Comparison of ENCODE assay signal across 23 cellular contexts in genomic region chr13:44459674-44460073, GRCh38.
DNase-seq lines count a peak whose midpoint lies in the region; ATAC-seq, FAIRE-seq and TF ChIP-seq lines count a peak whose summit lies in the region.
"Had no signal": no experiment of that assay in that cellular context is flagged by ENCODE, and none has a peak within 500 bp of the region (broad histone marks: within the 10 kb centered on the region; RNA-seq: fewer than 3 reads in every experiment).

No MANE protein-coding gene starts in this region.

- H3K27me3 ChIP-seq in right cardiac atrium (ENCODE audit: control insufficient read depth, insufficient read depth) (no peaks in the 10 kb centered on the region), right atrium auricular region (no peaks in the 10 kb centered on the region), trophoblast cell (ENCODE audit: insufficient read depth, low read length) (no peaks in the 10 kb centered on the region)

- H4K12ac ChIP-seq in trophoblast cell (ENCODE audit: low read depth, low read length) = no peak overlapping the region

- H2BK12ac ChIP-seq in trophoblast cell (ENCODE audit: low read length) = no peak overlapping the region

- WGBS in right cardiac atrium = 94% methylated on average over 9 of the region's 9 CpGs
- WGBS in trophoblast cell (ENCODE audit: extremely low coverage, insufficient coverage, insufficient read length) = no CpG with 5 or more reads among the region's 9 CpGs

- H3K4me1 ChIP-seq in right cardiac atrium (ENCODE audit: control insufficient read depth, insufficient read depth, low read length) (peaks cover under 1% of the 10 kb centered on the region), right atrium auricular region (peaks cover 0 to 7% of the 10 kb centered on the region in 2 donors), kidney (ENCODE audit: control insufficient read depth in 1 of 2, insufficient read depth in 1 of 2, low read depth in 1 of 2, low read length in 2 of 2) (peaks cover 0 to 2% of the 10 kb centered on the region in 2 donors), trophoblast cell (ENCODE audit: control insufficient read depth in 1 of 2, insufficient read depth in 2 of 2, low read length in 2 of 2) (no peaks in the 10 kb centered on the region)
- H3K4me1 ChIP-seq: A549 had no signal

- no peak overlapping the region for H3K9ac ChIP-seq in kidney (ENCODE audit: low read length in 2 of 2)
- peak overlapping the region; percentile 67 for H3K9ac ChIP-seq in trophoblast cell (ENCODE audit: low read length)
- H3K9ac ChIP-seq: GM23248 had no signal

- no peak overlapping the region for H2BK5ac ChIP-seq in trophoblast cell (ENCODE audit: low read depth, low read length, poor library complexity)

- H3K4ac ChIP-seq in trophoblast cell (ENCODE audit: low read depth, low read length) = no peak overlapping the region

- H3K18ac ChIP-seq in trophoblast cell (ENCODE audit: low read length) = no peak overlapping the region

- ATAC-seq in right cardiac atrium (peak; percentile 45 to 51), GM19463 (IDR thresholded peaks at IDR 0.05; ENCODE audit: unreplicated experiment) (no peak)
- ATAC-seq in activated naive CD8-positive, alpha-beta T cell treated with anti-CD3 and anti-CD28 coated beads, Interleukin-2, amount 50 U/mL, for 24 hours = no peak
- ATAC-seq: A549 had no signal

- peaks cover 5% of the 10 kb centered on the region for H3K9me3 Mint-ChIP-seq in activated naive CD8-positive, alpha-beta T cell treated with anti-CD3 and anti-CD28 coated beads, Interleukin-2, amount 50 U/mL, for 24 hours
- H3K9me3 Mint-ChIP-seq: CD4-positive, alpha-beta memory T cell had no signal

- H3K4me2 ChIP-seq in trophoblast cell (ENCODE audit: low read length) = no peak overlapping the region
- H3K4me2 ChIP-seq: A549 had no signal

- H2AK5ac ChIP-seq in trophoblast cell (ENCODE audit: low read length) = no peak overlapping the region

- H2BK120ac ChIP-seq in trophoblast cell (ENCODE audit: insufficient read depth, low read length, poor library complexity) = no peak overlapping the region

- TF ChIP-seq CTCF in right atrium auricular region (IDR thresholded peaks at IDR 0.05) = no peak
- TF ChIP-seq CTCF in kidney (IDR thresholded peaks at IDR 0.05; ENCODE audit: borderline replicate concordance, extremely low read depth, insufficient read depth) = no peak

- H3K23ac ChIP-seq in trophoblast cell (ENCODE audit: low read length) = no peak overlapping the region

- H3K14ac ChIP-seq in trophoblast cell (ENCODE audit: low read length) = no peak overlapping the region

- no peak overlapping the region for H4K91ac ChIP-seq in trophoblast cell (ENCODE audit: low read depth, low read length)

- H3K27me3 Mint-ChIP-seq in activated naive CD8-positive, alpha-beta T cell treated with anti-CD3 and anti-CD28 coated beads, Interleukin-2, amount 50 U/mL, for 24 hours = no peaks in the 10 kb centered on the region
- H3K27me3 Mint-ChIP-seq: CD4-positive, alpha-beta memory T cell had no signal

- H3K79me1 ChIP-seq in trophoblast cell (ENCODE audit: low read length) = no peaks in the 10 kb centered on the region

- DNase-seq in right cardiac atrium (peak in 1 of 3 donors; percentile 63), right atrium auricular region (ENCODE audit: low spot score) (no peak), kidney (peak; percentile 46), trophoblast cell (no peak), OCI-M1 (lab: John Stamatoyannopoulos, UW) (no peak)
- no peak for DNase-seq in activated naive CD8-positive, alpha-beta T cell treated with anti-CD3 and anti-CD28 coated beads, Interleukin-2, amount 50 U/mL, for 24 hours
- DNase-seq: 8988T; ACHN; C1 segment of cervical spinal cord; Calu3; CD4-positive, alpha-beta memory T cell; COR-L47; DMS53; DMS79 treated with DMSO at 0.1 percent for 48 hours; GF-D8; GM23248; H7; HCEC 1CT had no signal

- no peak overlapping the region for H3K4me3 Mint-ChIP-seq in activated naive CD8-positive, alpha-beta T cell treated with anti-CD3 and anti-CD28 coated beads, Interleukin-2, amount 50 U/mL, for 24 hours
- H3K4me3 Mint-ChIP-seq: CD4-positive, alpha-beta memory T cell had no signal

- no peak overlapping the region for H3K27ac ChIP-seq in right cardiac atrium (ENCODE audit: low read length)
- no peak overlapping the region for H3K27ac ChIP-seq in right atrium auricular region
- H3K27ac ChIP-seq in kidney (ENCODE audit: low read depth in 2 of 2, low read length in 2 of 2) = no peak overlapping the region
- no peak overlapping the region for H3K27ac ChIP-seq in trophoblast cell (ENCODE audit: low read depth, low read length)
- H3K27ac ChIP-seq: A549, GM23248 had no signal

- H3K79me2 ChIP-seq in trophoblast cell (ENCODE audit: control insufficient read depth, insufficient read depth, low read length, poor library complexity) = no peaks in the 10 kb centered on the region

- H3K4me1 Mint-ChIP-seq in activated naive CD8-positive, alpha-beta T cell treated with anti-CD3 and anti-CD28 coated beads, Interleukin-2, amount 50 U/mL, for 24 hours = peaks cover 7% of the 10 kb centered on the region

- no peak for FAIRE-seq in kidney (lab: Jason Lieb, UNC)
- FAIRE-seq: A549, GM12891, GM18507, H1 had no signal

- no peak overlapping the region for H2AFZ ChIP-seq in trophoblast cell (ENCODE audit: insufficient read depth, low read length, poor library complexity)
- H2AFZ ChIP-seq: GM23248 had no signal

- intact Hi-C loops in right cardiac atrium (cut with DNase I) = no loop called here
- intact Hi-C loops in kidney (cut with DNase I) = loop anchor here (10.0 kb wide), 1 partner anchor 555 kb away; no protein-coding TSS in a partner anchor

- H3K36me3 Mint-ChIP-seq in activated naive CD8-positive, alpha-beta T cell treated with anti-CD3 and anti-CD28 coated beads, Interleukin-2, amount 50 U/mL, for 24 hours (ENCODE audit: low read depth) = peaks cover 5% of the 10 kb centered on the region

- no peak overlapping the region for H4K8ac ChIP-seq in trophoblast cell (ENCODE audit: low read depth, low read length)

- H3K9me3 ChIP-seq in right cardiac atrium (ENCODE audit: control insufficient read depth, low read length) (no peaks in the 10 kb centered on the region), right atrium auricular region (no peaks in the 10 kb centered on the region), kidney (ENCODE audit: control insufficient read depth in 1 of 2, low read length in 2 of 2) (no peaks in the 10 kb centered on the region), trophoblast cell (ENCODE audit: insufficient read depth, low read depth, low read length) (peaks cover 4% of the 10 kb centered on the region)
- H3K9me3 ChIP-seq: A549 had no signal

- H3K4me3 ChIP-seq in right cardiac atrium (ENCODE audit: low read length) = no peak overlapping the region
- no peak overlapping the region for H3K4me3 ChIP-seq in right atrium auricular region
- H3K4me3 ChIP-seq in kidney (ENCODE audit: low read length in 2 of 2) = no peak overlapping the region
- peak overlapping the region; percentile 55 for H3K4me3 ChIP-seq in trophoblast cell (ENCODE audit: low read depth, low read length)
- H3K4me3 ChIP-seq: A549, GM23248 had no signal

- H3K36me3 ChIP-seq in right atrium auricular region (no peaks in the 10 kb centered on the region), kidney (ENCODE audit: control insufficient read depth in 1 of 2, insufficient read depth in 2 of 2, low read length in 2 of 2) (peaks cover 0 to 5% of the 10 kb centered on the region in 2 donors), trophoblast cell (ENCODE audit: control insufficient read depth in 1 of 2, insufficient read depth in 2 of 2, low read length in 2 of 2) (peaks cover 0 to 2% of the 10 kb centered on the region in 2 experiments)

- no peak overlapping the region for H3K27ac Mint-ChIP-seq in activated naive CD8-positive, alpha-beta T cell treated with anti-CD3 and anti-CD28 coated beads, Interleukin-2, amount 50 U/mL, for 24 hours
- H3K27ac Mint-ChIP-seq: CD4-positive, alpha-beta memory T cell had no signal

Comparison
In these comparisons a context has a peak if more than half of its experiments do, and no peak if none do; other contexts are left out.
1. ATAC-seq: peak in right cardiac atrium (2 of 2); none in GM19463 (single experiment) and activated naive CD8-positive, alpha-beta T cell treated with anti-CD3 and anti-CD28 coated beads, Interleukin-2, amount 50 U/mL, for 24 hours (single experiment).